1 cellular context compared by ENCODE assay signal in the genomic region with DNA sequence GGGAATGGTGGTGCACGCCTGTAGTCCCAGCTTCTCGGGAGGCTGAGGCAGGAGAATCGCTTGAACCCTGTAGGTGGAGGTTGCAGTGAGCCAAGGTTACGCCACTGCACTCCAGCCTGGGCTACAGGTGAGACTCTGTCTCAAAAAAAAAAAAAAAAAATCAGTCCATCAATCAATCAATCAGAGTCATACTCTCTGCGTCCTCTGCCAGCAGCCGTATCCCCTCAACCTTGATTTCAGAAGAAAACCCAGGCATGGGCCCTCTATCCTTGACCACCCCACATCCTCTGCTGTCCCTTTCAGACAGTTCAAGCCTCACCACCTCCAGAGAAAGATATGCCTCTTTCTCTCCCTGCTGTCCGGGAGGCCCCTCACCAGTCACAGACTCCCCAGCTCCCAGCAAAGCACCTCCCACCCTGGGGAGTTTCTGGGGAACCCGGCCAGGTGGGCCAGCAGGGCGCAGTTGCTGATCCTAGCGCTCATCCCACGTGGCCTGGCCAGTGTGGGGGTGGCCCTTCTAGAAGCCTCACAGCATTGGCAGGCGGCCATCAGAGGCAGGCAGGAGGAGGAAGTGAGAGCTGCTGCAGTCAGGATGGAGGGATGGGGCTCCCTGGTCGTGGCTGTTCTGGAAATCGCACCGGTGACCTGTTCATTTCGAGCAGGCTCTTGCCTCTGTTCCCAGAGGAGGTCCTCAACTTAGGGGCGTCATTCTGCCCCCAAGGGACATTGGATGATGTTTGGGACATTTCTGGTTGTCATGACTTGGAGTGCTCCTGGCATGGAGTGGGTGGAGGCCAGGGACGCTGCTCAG.
TF ChIP-seq lines count a peak whose summit lies in the region.

No MANE protein-coding gene starts in this region.

TF ChIP-seq in HepG2, 621 proteins besides CTCF, POLR2A, EP300 and RAD21 (continued from another document):
- TF ChIP-seq CCAR2 (optimal IDR thresholded peaks at IDR 0.05; ENCODE audit: low read depth, low read length) (no peak), SOX13 (IDR thresholded peaks at IDR 0.05) (no peak), SOX13 (CRISPR knock-in tag; conservative IDR thresholded peaks at IDR 0.05 in 1 of 2, IDR thresholded peaks at IDR 0.05 in 1 of 2) (no peak), SP1 (IDR thresholded peaks at IDR 0.05) (no peak), SP1 (CRISPR knock-in tag; IDR thresholded peaks at IDR 0.05) (peak; percentile 13; the same call in 1 of the 2 replicates), HNF1B (CRISPR knock-in tag; IDR thresholded peaks at IDR 0.05) (no peak), ZNF232 (CRISPR knock-in tag; IDR thresholded peaks at IDR 0.05; ENCODE audit: borderline replicate concordance) (no peak), ZNF18 (CRISPR knock-in tag; IDR thresholded peaks at IDR 0.05; ENCODE audit: insufficient replicate concordance) (peak; percentile 53), NFAT5 (CRISPR knock-in tag; IDR thresholded peaks at IDR 0.05) (no peak), ZNF280D (CRISPR knock-in tag; IDR thresholded peaks at IDR 0.05) (no peak), GZF1 (CRISPR knock-in tag; IDR thresholded peaks at IDR 0.05) (no peak), ARNT (IDR thresholded peaks at IDR 0.05) (no peak), NRL (CRISPR knock-in tag; IDR thresholded peaks at IDR 0.05; ENCODE audit: borderline replicate concordance) (no peak), PHF5A (CRISPR knock-in tag; IDR thresholded peaks at IDR 0.05; ENCODE audit: low read depth, unreplicated experiment) (no peak), CAMTA2 (CRISPR knock-in tag; IDR thresholded peaks at IDR 0.05; ENCODE audit: borderline replicate concordance) (0 out of 2 replicates have a peak, but pooled peaks have one; percentile 46), SOX6 (IDR thresholded peaks at IDR 0.05) (no peak), SOX6 (CRISPR knock-in tag; IDR thresholded peaks at IDR 0.05) (peak; percentile 14; the same call in 1 of the 2 replicates), SMAD3 (CRISPR knock-in tag; IDR thresholded peaks at IDR 0.05) (no peak), ZMAT3 (CRISPR knock-in tag; conservative IDR thresholded peaks at IDR 0.05) (0 out of 2 replicates have a peak, but pooled peaks have one; percentile 15), ZNF296 (CRISPR knock-in tag; conservative IDR thresholded peaks at IDR 0.05) (no peak), ZBTB2 (CRISPR knock-in tag; IDR thresholded peaks at IDR 0.05; ENCODE audit: low read depth) (no peak), ZBTB44 (CRISPR knock-in tag; IDR thresholded peaks at IDR 0.05) (no peak), MIER2 (CRISPR knock-in tag; IDR thresholded peaks at IDR 0.05) (no peak), RXRA (CRISPR knock-in tag; IDR thresholded peaks at IDR 0.05) (0 out of 2 replicates have a peak, but pooled peaks have one; percentile 11), THAP11 (CRISPR knock-in tag; IDR thresholded peaks at IDR 0.05) (peak; percentile 41; the same call in 1 of the 2 replicates), ELF1 (CRISPR knock-in tag; IDR thresholded peaks at IDR 0.05) (0 out of 2 replicates have a peak, but pooled peaks have one; percentile 44), HDAC1 (CRISPR knock-in tag; IDR thresholded peaks at IDR 0.05) (peak; percentile 59; the same call in 1 of the 2 replicates), XBP1 (CRISPR knock-in tag; IDR thresholded peaks at IDR 0.05) (no peak), ETV5 (CRISPR knock-in tag; IDR thresholded peaks at IDR 0.05; ENCODE audit: borderline replicate concordance) (peak; percentile 60; the same call in 1 of the 2 replicates), YEATS2 (CRISPR knock-in tag; IDR thresholded peaks at IDR 0.05; ENCODE audit: borderline replicate concordance) (peak; percentile 28; the same call in 1 of the 2 replicates), ZSCAN29 (CRISPR knock-in tag; conservative IDR thresholded peaks at IDR 0.05) (no peak), HNRNPK (IDR thresholded peaks at IDR 0.05; ENCODE audit: low read depth, low read length, poor library complexity, severe bottlenecking) (no peak), KAT8 (CRISPR knock-in tag; IDR thresholded peaks at IDR 0.05) (peak; percentile 43; the same call in 1 of the 2 replicates)
- TF ChIP-seq, protein P1, sequence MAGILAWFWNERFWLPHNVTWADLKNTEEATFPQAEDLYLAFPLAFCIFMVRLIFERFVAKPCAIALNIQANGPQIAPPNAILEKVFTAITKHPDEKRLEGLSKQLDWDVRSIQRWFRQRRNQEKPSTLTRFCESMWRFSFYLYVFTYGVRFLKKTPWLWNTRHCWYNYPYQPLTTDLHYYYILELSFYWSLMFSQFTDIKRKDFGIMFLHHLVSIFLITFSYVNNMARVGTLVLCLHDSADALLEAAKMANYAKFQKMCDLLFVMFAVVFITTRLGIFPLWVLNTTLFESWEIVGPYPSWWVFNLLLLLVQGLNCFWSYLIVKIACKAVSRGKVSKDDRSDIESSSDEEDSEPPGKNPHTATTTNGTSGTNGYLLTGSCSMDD (CRISPR knock-in tag; IDR thresholded peaks at IDR 0.05): no peak
- TF ChIP-seq, protein P2, sequence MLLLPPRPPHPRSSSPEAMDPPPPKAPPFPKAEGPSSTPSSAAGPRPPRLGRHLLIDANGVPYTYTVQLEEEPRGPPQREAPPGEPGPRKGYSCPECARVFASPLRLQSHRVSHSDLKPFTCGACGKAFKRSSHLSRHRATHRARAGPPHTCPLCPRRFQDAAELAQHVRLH (CRISPR knock-in tag; IDR thresholded peaks at IDR 0.05; ENCODE audit: borderline replicate concordance, low read depth): peak; percentile 40; the same call in 1 of the 2 replicates
TF ChIP-seq in HepG2: peak in this region for 81.
